In genomic region chr2:54543736-54544396, GRCh38 we compare ENCODE assay signal across 16 cellular contexts.
A peak's percentile ranks its signal among the peaks of the same experiment; 100 is the strongest.
DNase-seq lines count a peak whose midpoint lies in the region; ATAC-seq and TF ChIP-seq lines count a peak whose summit lies in the region.
"Had no signal": no experiment of that assay in that cellular context is flagged by ENCODE, and none has a peak within 500 bp of the region (broad histone marks: within the 10 kb centered on the region; RNA-seq: fewer than 3 reads in every experiment).

No MANE protein-coding gene starts in this region.

- no peaks in the 10 kb centered on the region for H3K36me3 Mint-ChIP-seq in nephron (ENCODE audit: low read depth)
- H3K36me3 Mint-ChIP-seq: T-cell had no signal

- H3K9me3 ChIP-seq in transverse colon: no peaks in the 10 kb centered on the region
- H3K9me3 ChIP-seq: BE2C, SJSA1 had no signal

- intact Hi-C loops in transverse colon (cut with DNase I; ENCODE audit: low total_unique reads): no loop called here

- DNase-seq in NOMO-1 treated with dmso at 0.1 percent for 144 hours (lab: John Stamatoyannopoulos, UW; ENCODE audit: unreplicated experiment) (peak; percentile 17), epithelial cell of prostate (ENCODE audit: low read depth, low spot score) (no peak), transverse colon (no peak)
- DNase-seq: BE2C, H7, NCI-H1092 treated with DMSO at 0.1 percent for 48 hours, NCI-H187, NCI-H446, NCI-H82, PC-3, T-cell had no signal

- TF ChIP-seq CTCF in nephron (IDR thresholded peaks at IDR 0.05; ENCODE audit: unreplicated experiment in 3 of 3): no peak
- no peak for TF ChIP-seq CTCF in transverse colon (IDR thresholded peaks at IDR 0.05)

- no peaks in the 10 kb centered on the region for H3K9me3 Mint-ChIP-seq in nephron
- H3K9me3 Mint-ChIP-seq: T-cell had no signal

- H3K4me3 Mint-ChIP-seq in nephron: no peak overlapping the region
- H3K4me3 Mint-ChIP-seq: T-cell had no signal

- H3K27me3 Mint-ChIP-seq in nephron (ENCODE audit: low read depth): no peaks in the 10 kb centered on the region
- H3K27me3 Mint-ChIP-seq: T-cell had no signal

- 32 to 37% methylated on average over 3 of the region's 3 CpGs for WGBS in transverse colon (ENCODE audit: low coverage in 1 of 2), 2 donors

- H3K4me3 ChIP-seq in transverse colon: no peak overlapping the region
- H3K4me3 ChIP-seq: SJSA1 had no signal

- in situ Hi-C loops in transverse colon (cut with MboI; ENCODE audit: low pct_ligation_motif_present in 1 of 4, low pct_unique_long_range_greater_than_20kb in 1 of 4, low sequenced_read_pairs in 3 of 4): no loop called here

- no peak for TF ChIP-seq EP300 in transverse colon (IDR thresholded peaks at IDR 0.05; ENCODE audit: low read depth)

- TF ChIP-seq POLR2A in transverse colon (IDR thresholded peaks at IDR 0.05): no peak

- no peaks in the 10 kb centered on the region for H3K36me3 ChIP-seq in transverse colon
- H3K36me3 ChIP-seq: BE2C had no signal

- peaks cover 55% of the 10 kb centered on the region for H3K4me1 Mint-ChIP-seq in nephron

- peak overlapping the region; percentile 91 for H3K27ac ChIP-seq in epithelial cell of prostate
- peak overlapping the region in 2 of 4 donors; percentile 24 to 41 for H3K27ac ChIP-seq in transverse colon
- H3K27ac ChIP-seq: SJSA1 had no signal

- no peaks in the 10 kb centered on the region for H3K27me3 ChIP-seq in transverse colon
- H3K27me3 ChIP-seq: BE2C, SJSA1 had no signal

- ATAC-seq in GM18861 (IDR thresholded peaks at IDR 0.05; ENCODE audit: unreplicated experiment) (peak; percentile 26), GM19452 (IDR thresholded peaks at IDR 0.05; ENCODE audit: unreplicated experiment) (no peak), HG03432 (IDR thresholded peaks at IDR 0.05; ENCODE audit: unreplicated experiment) (no peak)
- ATAC-seq: PC-3, T-cell had no signal

- peaks cover 23 to 50% (median 29%) of the 10 kb centered on the region in 4 donors for H3K4me1 ChIP-seq in transverse colon
- H3K4me1 ChIP-seq: BE2C had no signal

- peak overlapping the region; percentile 43 to 54 (median 53) for H3K27ac Mint-ChIP-seq in nephron
- H3K27ac Mint-ChIP-seq: T-cell had no signal
